10 cellular contexts compared by ENCODE assay signal in the genomic region with DNA sequence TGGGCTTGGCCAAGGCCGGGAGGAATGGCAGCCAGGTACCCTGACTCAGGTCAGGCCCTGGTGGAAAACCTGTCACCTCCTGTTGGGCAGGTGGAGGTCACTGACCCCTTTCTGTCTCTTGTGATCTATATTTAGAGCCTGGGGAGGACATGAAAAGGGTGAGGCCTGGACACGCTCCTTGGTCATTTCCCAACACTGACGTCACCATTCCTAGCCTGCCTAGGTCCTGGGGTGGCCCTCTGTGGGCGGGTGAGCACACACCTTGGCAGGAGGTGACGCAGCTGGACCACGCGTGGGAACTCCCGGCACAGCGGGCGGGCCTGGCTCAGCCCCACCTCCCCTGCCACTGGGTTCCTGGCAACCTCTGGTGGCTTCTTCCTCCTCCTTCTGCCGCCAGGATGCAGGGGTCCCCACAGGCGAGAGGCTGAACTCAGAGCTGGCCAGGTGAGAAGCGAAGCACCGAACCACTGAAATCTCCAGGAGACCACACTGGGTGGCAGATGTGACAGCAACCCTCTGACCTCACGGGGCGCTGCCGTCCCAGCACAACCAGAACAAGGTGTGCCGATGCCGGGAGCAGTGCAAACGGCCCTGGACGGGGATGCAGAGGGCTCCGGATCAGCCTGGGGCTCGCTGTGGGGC. TPM values are rescaled to one million over a fixed set of nuclear protein-coding genes. Genes with fewer than 3 reads are reported as not detected.
DNase-seq lines count a peak whose midpoint lies in the region; ATAC-seq and TF ChIP-seq lines count a peak whose summit lies in the region.
"Had no signal": no experiment of that assay in that cellular context is flagged by ENCODE, and none has a peak within 500 bp of the region (broad histone marks: within the 10 kb centered on the region; RNA-seq: fewer than 3 reads in every experiment).

No MANE protein-coding gene starts in this region.

- intact Hi-C loops in upper lobe of right lung (cut with DNase I): no loop called here

- H3K4me3 Mint-ChIP-seq in memory B cell: peak overlapping the region; percentile 48
- H3K4me3 Mint-ChIP-seq: neural crest cell had no signal

- TF ChIP-seq CTCF in upper lobe of right lung (IDR thresholded peaks at IDR 0.05): no peak

- ATAC-seq in memory B cell (ENCODE audit: low read depth) (peak; percentile 21), upper lobe of right lung (peak; percentile 76)

- H3K27ac ChIP-seq in upper lobe of right lung: peak overlapping the region; percentile 83

- H3K27me3 ChIP-seq in upper lobe of right lung: no peaks in the 10 kb centered on the region

- H3K27ac Mint-ChIP-seq in memory B cell: peak overlapping the region; percentile 83

- H3K4me3 ChIP-seq in upper lobe of right lung: no peak overlapping the region

- no peaks in the 10 kb centered on the region for H3K9me3 Mint-ChIP-seq in memory B cell
- H3K9me3 Mint-ChIP-seq: neural crest cell had no signal

- no peaks in the 10 kb centered on the region for H3K36me3 Mint-ChIP-seq in memory B cell

- no peaks in the 10 kb centered on the region for H3K36me3 ChIP-seq in upper lobe of right lung

- peaks cover 41% of the 10 kb centered on the region for H3K4me1 ChIP-seq in upper lobe of right lung

- peaks cover 46% of the 10 kb centered on the region for H3K4me1 Mint-ChIP-seq in memory B cell

- DNase-seq in activated T-cell treated with anti-CD3 and anti-CD28 coated beads, Interleukin-2, amount 50 U/mL, for 1 hour: peak; percentile 63
- DNase-seq in activated T-cell treated with anti-CD3 and anti-CD28 coated beads for 4 hours (no peak), memory B cell (ENCODE audit: low spot score in 2 of 2) (no peak), upper lobe of right lung (peak; percentile 86), NCI-H524 treated with DMSO at 0.1 percent for 48 hours (lab: John Stamatoyannopoulos, UW) (no peak), NCI-H345 treated with DMSO at 0.1 percent for 48 hours (lab: John Stamatoyannopoulos, UW; ENCODE audit: unreplicated experiment) (no peak), NCI-H1436 treated with DMSO at 0.1 percent for 48 hours (lab: John Stamatoyannopoulos, UW) (no peak)
- peak; percentile 66 for DNase-seq in central memory CD4-positive, alpha-beta T cell
- DNase-seq: ACHN had no signal

- H3K9me3 ChIP-seq in upper lobe of right lung: no peaks in the 10 kb centered on the region

- no peaks in the 10 kb centered on the region for H3K27me3 Mint-ChIP-seq in memory B cell

RNA-seq across cellular contexts. Expression of a gene that starts 6.4 kb away (rescaled TPM):
- 66.3 TPM for total RNA-seq in upper lobe of right lung

RNA-seq across cellular contexts. Expression of a gene that starts 36.3 kb away (rescaled TPM):
- 27.4 TPM for total RNA-seq in upper lobe of right lung

Comparison
In these comparisons a context has a peak if more than half of its experiments do, and no peak if none do; other contexts are left out.
1. DNase-seq: peak in activated T-cell treated with anti-CD3 and anti-CD28 coated beads, Interleukin-2, amount 50 U/mL, for 1 hour (single experiment), central memory CD4-positive, alpha-beta T cell (single experiment) and upper lobe of right lung (single experiment); none in activated T-cell treated with anti-CD3 and anti-CD28 coated beads for 4 hours (single experiment), memory B cell (0 of 2), NCI-H524 treated with DMSO at 0.1 percent for 48 hours (single experiment), NCI-H345 treated with DMSO at 0.1 percent for 48 hours (single experiment) and NCI-H1436 treated with DMSO at 0.1 percent for 48 hours (single experiment).